1 cellular context compared by ENCODE assay signal in the genomic region with DNA sequence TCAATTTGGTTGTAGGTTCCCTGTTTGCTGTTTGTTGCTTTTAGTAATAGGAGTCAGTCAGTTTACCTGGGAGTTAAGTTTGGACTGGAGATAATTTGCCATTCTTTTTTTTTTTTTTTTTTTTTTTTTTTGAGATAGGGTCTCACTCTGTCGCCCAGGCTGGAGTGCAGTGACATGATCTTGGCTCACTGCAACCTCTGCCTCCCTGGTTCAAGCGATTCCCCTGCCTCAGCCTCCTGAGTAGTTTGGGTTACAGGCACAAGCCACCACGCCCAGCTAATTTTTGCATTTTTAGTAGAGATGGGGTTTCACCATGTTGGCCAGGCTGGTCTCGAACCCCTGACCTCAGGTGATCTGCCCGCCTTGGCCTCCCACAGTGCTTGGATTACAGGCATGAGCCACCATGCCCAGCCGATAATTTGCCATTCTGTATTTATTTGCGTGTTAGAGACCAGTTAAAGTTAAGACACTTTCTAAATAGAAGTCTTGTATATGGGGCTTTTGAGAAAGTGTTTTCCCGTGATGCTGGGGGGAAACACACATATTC.
TF ChIP-seq lines count a peak whose summit lies in the region.

No MANE protein-coding gene starts in this region.

TF ChIP-seq in GM12878, 131 proteins besides CTCF, POLR2A, EP300 and RAD21:
- 0 out of 2 replicates have a peak, but pooled peaks have one; percentile 18 for TF ChIP-seq POLR2AphosphoS2 (IDR thresholded peaks at IDR 0.05; ENCODE audit: low read depth, low read length)
- 0 out of 2 replicates have a peak, but pooled peaks have one; percentile 19 for TF ChIP-seq ZNF217 (IDR thresholded peaks at IDR 0.05)
- TF ChIP-seq BHLHE40 (IDR thresholded peaks at IDR 0.05; ENCODE audit: borderline replicate concordance in 1 of 2, low read depth in 2 of 2, low read length in 1 of 2), result peak in 1 of 2 experiments; percentile 45; a peak in 1 of 4 replicates
- peak; percentile 2; the same call in 1 of the 2 replicates for TF ChIP-seq POLR2AphosphoS5 (IDR thresholded peaks at IDR 0.05; ENCODE audit: low read length)
- TF ChIP-seq NR2F1 (conservative IDR thresholded peaks at IDR 0.05), result 0 out of 2 replicates have a peak, but pooled peaks have one; percentile 13
- peak; percentile 92 for TF ChIP-seq MLLT1 (IDR thresholded peaks at IDR 0.05)
- peak; percentile 24; the same call in 1 of the 2 replicates for TF ChIP-seq ZNF687 (IDR thresholded peaks at IDR 0.05)
- TF ChIP-seq ZNF384 (IDR thresholded peaks at IDR 0.05; ENCODE audit: borderline replicate concordance, low read depth, low read length), result 0 out of 2 replicates have a peak, but pooled peaks have one; percentile 22
TF ChIP-seq in GM12878: peak in this region for 8; not testable (repeated sequence) for 123.
